22 cellular contexts compared by ENCODE assay signal in the genomic region with DNA sequence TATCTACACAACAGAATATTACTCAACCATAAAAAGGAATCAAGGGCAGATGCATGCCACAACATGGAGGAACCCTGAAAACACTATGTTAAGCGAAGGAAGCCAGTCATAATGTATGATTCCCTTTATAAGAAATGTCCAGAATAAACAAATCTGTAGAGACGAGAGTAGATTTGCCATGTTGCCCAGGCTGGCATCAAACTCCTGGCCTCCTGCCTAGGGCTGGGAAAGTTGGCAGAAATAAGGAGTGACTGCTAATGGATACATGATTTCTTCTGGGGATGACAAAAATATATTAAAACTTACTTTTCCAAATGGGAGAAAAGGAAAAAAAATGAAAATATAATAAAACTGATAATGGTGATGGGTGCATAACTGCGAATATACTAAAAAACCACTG. TPM values are rescaled to one million over a fixed set of nuclear protein-coding genes. Genes with fewer than 3 reads are reported as not detected.
DNase-seq lines count a peak whose midpoint lies in the region; ATAC-seq and TF ChIP-seq lines count a peak whose summit lies in the region.
"Had no signal": no experiment of that assay in that cellular context is flagged by ENCODE, and none has a peak within 500 bp of the region (broad histone marks: within the 10 kb centered on the region; RNA-seq: fewer than 3 reads in every experiment).

No MANE protein-coding gene starts in this region.

- H3K4ac ChIP-seq in trophoblast cell (ENCODE audit: low read depth, low read length): peak overlapping the region; percentile 93

- peaks cover 0 to 8% of the 10 kb centered on the region in 2 experiments for H3K36me3 ChIP-seq in trophoblast cell (ENCODE audit: control insufficient read depth in 1 of 2, insufficient read depth in 2 of 2, low read length in 2 of 2)
- no peaks in the 10 kb centered on the region for H3K36me3 ChIP-seq in ascending aorta
- H3K36me3 ChIP-seq: cardiac muscle cell had no signal

- H3K18ac ChIP-seq in trophoblast cell (ENCODE audit: low read length): no peak overlapping the region

- no peak overlapping the region for H3K14ac ChIP-seq in trophoblast cell (ENCODE audit: low read length)

- H2BK12ac ChIP-seq in trophoblast cell (ENCODE audit: low read length): no peak overlapping the region

- peaks cover 9% of the 10 kb centered on the region for H3K36me3 Mint-ChIP-seq in stimulated activated naive CD8-positive, alpha-beta T cell treated with anti-CD3 and anti-CD28 coated beads, Interleukin-15, Interleukin-2, amounts not matched to agents 100 ng/mL and 50 ng/mL, for 24 hours (ENCODE audit: low read depth)
- peaks cover 12% of the 10 kb centered on the region for H3K36me3 Mint-ChIP-seq in activated naive CD8-positive, alpha-beta T cell treated with anti-CD3 and anti-CD28 coated beads for 36 hours

- H3K27me3 Mint-ChIP-seq in stimulated activated naive CD8-positive, alpha-beta T cell treated with anti-CD3 and anti-CD28 coated beads, Interleukin-15, Interleukin-2, amounts not matched to agents 100 ng/mL and 50 ng/mL, for 24 hours: no peaks in the 10 kb centered on the region
- no peaks in the 10 kb centered on the region for H3K27me3 Mint-ChIP-seq in stimulated activated naive CD8-positive, alpha-beta T cell treated with anti-CD3 and anti-CD28 coated beads, Interleukin-15, amount 100 ng/mL, for 72 hours
- H3K27me3 Mint-ChIP-seq in activated naive CD8-positive, alpha-beta T cell treated with anti-CD3 and anti-CD28 coated beads for 36 hours: no peaks in the 10 kb centered on the region
- H3K27me3 Mint-ChIP-seq: activated naive CD8-positive, alpha-beta T cell had no signal

- peaks cover 32% of the 10 kb centered on the region for H3K4me1 Mint-ChIP-seq in stimulated activated naive CD8-positive, alpha-beta T cell treated with anti-CD3 and anti-CD28 coated beads, Interleukin-15, Interleukin-2, amounts not matched to agents 100 ng/mL and 50 ng/mL, for 24 hours (ENCODE audit: low read depth)
- peaks cover 40% of the 10 kb centered on the region for H3K4me1 Mint-ChIP-seq in stimulated activated naive CD8-positive, alpha-beta T cell treated with anti-CD3 and anti-CD28 coated beads, Interleukin-15, amount 100 ng/mL, for 72 hours
- peaks cover 34% of the 10 kb centered on the region for H3K4me1 Mint-ChIP-seq in activated naive CD8-positive, alpha-beta T cell treated with anti-CD3 and anti-CD28 coated beads for 36 hours

- H3K9ac ChIP-seq in trophoblast cell (ENCODE audit: low read length): no peak overlapping the region
- H3K9ac ChIP-seq: BLaER1 had no signal

- no CpG with 5 or more reads among the region's 3 CpGs for WGBS in trophoblast cell (ENCODE audit: extremely low coverage, insufficient coverage, insufficient read length)

- H4K12ac ChIP-seq in trophoblast cell (ENCODE audit: low read depth, low read length): no peak overlapping the region

- H3K4me3 Mint-ChIP-seq in stimulated activated naive CD8-positive, alpha-beta T cell treated with anti-CD3 and anti-CD28 coated beads, Interleukin-15, Interleukin-2, amounts not matched to agents 100 ng/mL and 50 ng/mL, for 24 hours: no peak overlapping the region
- H3K4me3 Mint-ChIP-seq in stimulated activated naive CD8-positive, alpha-beta T cell treated with anti-CD3 and anti-CD28 coated beads, Interleukin-15, amount 100 ng/mL, for 72 hours: no peak overlapping the region
- H3K4me3 Mint-ChIP-seq in activated naive CD8-positive, alpha-beta T cell treated with anti-CD3 and anti-CD28 coated beads for 36 hours: no peak overlapping the region
- H3K4me3 Mint-ChIP-seq: activated naive CD8-positive, alpha-beta T cell; endodermal cell; neural crest cell had no signal

- no peak overlapping the region for H2BK120ac ChIP-seq in trophoblast cell (ENCODE audit: insufficient read depth, low read length, poor library complexity)

- H3K79me2 ChIP-seq in trophoblast cell (ENCODE audit: control insufficient read depth, insufficient read depth, low read length, poor library complexity): peaks cover 3% of the 10 kb centered on the region

- H3K9me3 ChIP-seq in trophoblast cell (ENCODE audit: insufficient read depth, low read depth, low read length) (no peaks in the 10 kb centered on the region), ascending aorta (no peaks in the 10 kb centered on the region)
- H3K9me3 ChIP-seq: upper lobe of left lung had no signal

- peak overlapping the region; percentile 71 for H3K27ac Mint-ChIP-seq in stimulated activated naive CD8-positive, alpha-beta T cell treated with anti-CD3 and anti-CD28 coated beads, Interleukin-15, Interleukin-2, amounts not matched to agents 100 ng/mL and 50 ng/mL, for 24 hours
- no peak overlapping the region for H3K27ac Mint-ChIP-seq in stimulated activated naive CD8-positive, alpha-beta T cell treated with anti-CD3 and anti-CD28 coated beads, Interleukin-15, amount 100 ng/mL, for 72 hours
- H3K27ac Mint-ChIP-seq in activated naive CD8-positive, alpha-beta T cell treated with anti-CD3 and anti-CD28 coated beads for 36 hours: peak overlapping the region; percentile 62
- H3K27ac Mint-ChIP-seq: activated naive CD8-positive, alpha-beta T cell; endodermal cell had no signal

- intact Hi-C loops in Right ventricle myocardium superior (cut with DNase I) (no loop called here), ascending aorta (cut with DNase I) (no loop called here)

- no peak for TF ChIP-seq CTCF in ascending aorta (IDR thresholded peaks at IDR 0.05)

- no peak overlapping the region for H3K4me2 ChIP-seq in trophoblast cell (ENCODE audit: low read length)
- H3K4me2 ChIP-seq: BLaER1 had no signal

- H2AFZ ChIP-seq in trophoblast cell (ENCODE audit: insufficient read depth, low read length, poor library complexity): no peak overlapping the region

- H3K79me1 ChIP-seq in trophoblast cell (ENCODE audit: low read length): no peaks in the 10 kb centered on the region

- H3K4me1 ChIP-seq in trophoblast cell (ENCODE audit: control insufficient read depth in 1 of 2, insufficient read depth in 2 of 2, low read length in 2 of 2) (no peaks in the 10 kb centered on the region), ascending aorta (peaks cover 4 to 18% of the 10 kb centered on the region in 2 donors)

- H4K8ac ChIP-seq in trophoblast cell (ENCODE audit: low read depth, low read length): no peak overlapping the region

- DNase-seq in stimulated activated naive CD8-positive, alpha-beta T cell treated with anti-CD3 and anti-CD28 coated beads, Interleukin-15, amount 100 ng/mL, for 72 hours: no peak
- DNase-seq in activated naive CD8-positive, alpha-beta T cell treated with anti-CD3 and anti-CD28 coated beads for 36 hours: no peak
- no peak for DNase-seq in trophoblast cell
- no peak for DNase-seq in Right ventricle myocardium superior
- no peak for DNase-seq in ascending aorta (ENCODE audit: low spot score in 2 of 2)
- DNase-seq: DND-41; endodermal cell; foreskin fibroblast; HCEC 1CT; left ventricle myocardium superior; NCI-H2171; NK-92 treated with Interleukin-12 subunit alpha and Interleukin-12 subunit beta, amount 100 ng/mL, for 24 hours; SHP77; stimulated activated CD4-positive, alpha-beta T cell treated with anti-CD3 and anti-CD28 coated beads, Interleukin-2, amount 100 ng/mL, for 24 hours; T-helper 9 cell; upper lobe of left lung had no signal

- no peak overlapping the region for H3K23ac ChIP-seq in trophoblast cell (ENCODE audit: low read length)

- no peak overlapping the region for H4K91ac ChIP-seq in trophoblast cell (ENCODE audit: low read depth, low read length)

- no peak overlapping the region for H3K4me3 ChIP-seq in trophoblast cell (ENCODE audit: low read depth, low read length)
- no peak overlapping the region for H3K4me3 ChIP-seq in ascending aorta
- H3K4me3 ChIP-seq: BLaER1, cardiac muscle cell, upper lobe of left lung had no signal

- H2BK5ac ChIP-seq in trophoblast cell (ENCODE audit: low read depth, low read length, poor library complexity): no peak overlapping the region

- ATAC-seq in stimulated activated naive CD8-positive, alpha-beta T cell treated with anti-CD3 and anti-CD28 coated beads, Interleukin-15, amount 100 ng/mL, for 72 hours: no peak
- no peak for ATAC-seq in GM18517 (IDR thresholded peaks at IDR 0.05; ENCODE audit: unreplicated experiment)
- ATAC-seq in Right ventricle myocardium superior (ENCODE audit: poor library complexity): no peak
- ATAC-seq: left ventricle myocardium superior had no signal

- no peaks in the 10 kb centered on the region for H3K27me3 ChIP-seq in trophoblast cell (ENCODE audit: insufficient read depth, low read length)
- H3K27me3 ChIP-seq in ascending aorta: no peaks in the 10 kb centered on the region
- H3K27me3 ChIP-seq: BLaER1, cardiac muscle cell, upper lobe of left lung had no signal

- H2AK5ac ChIP-seq in trophoblast cell (ENCODE audit: low read length): no peak overlapping the region

- no peak overlapping the region for H3K27ac ChIP-seq in trophoblast cell (ENCODE audit: low read depth, low read length)
- peak overlapping the region in 1 of 2 donors; percentile 14 for H3K27ac ChIP-seq in ascending aorta
- H3K27ac ChIP-seq: BLaER1, cardiac muscle cell had no signal

- no peaks in the 10 kb centered on the region for H3K9me3 Mint-ChIP-seq in stimulated activated naive CD8-positive, alpha-beta T cell treated with anti-CD3 and anti-CD28 coated beads, Interleukin-15, Interleukin-2, amounts not matched to agents 100 ng/mL and 50 ng/mL, for 24 hours
- no peaks in the 10 kb centered on the region for H3K9me3 Mint-ChIP-seq in stimulated activated naive CD8-positive, alpha-beta T cell treated with anti-CD3 and anti-CD28 coated beads, Interleukin-15, amount 100 ng/mL, for 72 hours
- no peaks in the 10 kb centered on the region for H3K9me3 Mint-ChIP-seq in activated naive CD8-positive, alpha-beta T cell treated with anti-CD3 and anti-CD28 coated beads for 36 hours
- H3K9me3 Mint-ChIP-seq: neural crest cell had no signal

RNA-seq across cellular contexts. Expression of gene CLIP1, which starts 10.9 kb away (rescaled TPM):
- total RNA-seq in activated naive CD8-positive, alpha-beta T cell treated with anti-CD3 and anti-CD28 coated beads for 36 hours: 10 to 100 TPM; 32.4 to 33.9 TPM
- polyA plus RNA-seq in trophoblast cell (2013): 101 and 104 TPM in 2 replicates
- 92.5 TPM for total RNA-seq in Right ventricle myocardium superior
- total RNA-seq in ascending aorta: 44.7 TPM

Comparison
In these comparisons a context has a peak if more than half of its experiments do, and no peak if none do; other contexts are left out.
1. H3K27ac Mint-ChIP-seq: peak in stimulated activated naive CD8-positive, alpha-beta T cell treated with anti-CD3 and anti-CD28 coated beads, Interleukin-15, Interleukin-2, amounts not matched to agents 100 ng/mL and 50 ng/mL, for 24 hours (single experiment) and activated naive CD8-positive, alpha-beta T cell treated with anti-CD3 and anti-CD28 coated beads for 36 hours (single experiment); none in stimulated activated naive CD8-positive, alpha-beta T cell treated with anti-CD3 and anti-CD28 coated beads, Interleukin-15, amount 100 ng/mL, for 72 hours (0 of 2).